Comparison of ENCODE assay signal across 8 cellular contexts in the genomic region with DNA sequence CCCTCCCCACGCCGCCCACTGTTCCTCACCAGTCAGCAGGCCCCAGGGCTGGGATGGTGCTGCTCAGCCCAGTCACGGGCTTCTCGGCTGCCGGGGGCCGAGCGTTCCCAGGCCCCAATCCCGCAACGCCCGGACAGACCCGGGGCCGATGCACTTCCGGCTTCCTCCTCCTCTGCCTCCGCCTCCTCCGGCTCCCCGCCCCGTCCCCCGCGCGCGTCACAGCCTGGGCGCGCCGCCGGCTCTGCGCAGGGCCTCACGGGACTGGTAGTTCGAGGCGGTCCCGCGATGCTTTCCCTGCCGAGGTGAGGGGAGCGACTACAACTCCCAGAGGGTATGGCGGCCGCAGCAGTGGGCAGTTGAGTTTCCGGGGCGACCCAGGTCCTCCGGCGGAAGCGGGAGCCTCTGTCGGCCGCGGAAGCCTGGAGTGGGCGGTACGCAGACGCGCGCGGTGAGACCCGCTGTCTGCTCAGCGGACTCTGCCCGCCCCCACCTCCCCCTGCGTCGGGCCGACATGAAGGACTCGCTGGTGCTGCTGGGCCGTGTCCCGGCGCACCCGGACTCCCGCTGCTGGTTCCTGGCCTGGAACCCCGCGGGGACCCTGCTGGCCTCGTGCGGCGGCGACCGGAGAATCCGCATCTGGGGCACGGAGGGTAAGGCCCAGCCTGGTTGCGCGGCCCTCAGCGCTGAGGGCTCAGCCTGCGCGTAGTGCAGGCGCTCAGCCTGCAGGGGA. TPM values are rescaled to one million over a fixed set of nuclear protein-coding genes. Genes with fewer than 3 reads are reported as not detected.
DNase-seq lines count a peak whose midpoint lies in the region; ATAC-seq and TF ChIP-seq lines count a peak whose summit lies in the region.

A gene (plus strand): TSS at position 386 of the 730 bp plus-strand sequence. CDS start 126 bp downstream, at position 512.
A gene with protein sequence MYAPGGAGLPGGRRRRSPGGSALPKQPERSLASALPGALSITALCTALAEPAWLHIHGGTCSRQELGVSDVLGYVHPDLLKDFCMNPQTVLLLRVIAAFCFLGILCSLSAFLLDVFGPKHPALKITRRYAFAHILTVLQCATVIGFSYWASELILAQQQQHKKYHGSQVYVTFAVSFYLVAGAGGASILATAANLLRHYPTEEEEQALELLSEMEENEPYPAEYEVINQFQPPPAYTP (minus strand): TSS at position 158 of the 730 bp plus-strand sequence. CDS start 616 bp downstream, outside the sequence.

- H3K4me3 ChIP-seq in right cardiac atrium (ENCODE audit: low read length) (peak within 1 kb of the TSS; percentile 80), vagina (peak within 1 kb of the TSS; percentile 85 to 91)

- peaks cover 0 to 28% of the 10 kb centered on the region in 2 donors for H3K36me3 ChIP-seq in vagina

- under 1% methylated on average over 76 of the region's 76 CpGs for WGBS in right cardiac atrium

- H3K4me1 ChIP-seq in right cardiac atrium (ENCODE audit: control insufficient read depth, insufficient read depth, low read length) (peaks cover 11% of the 10 kb centered on the region), vagina (peaks cover 51% of the 10 kb centered on the region)

- DNase-seq in NCI-H187 treated with DMSO at 0.1 percent for 48 hours (lab: John Stamatoyannopoulos, UW) (peak; percentile 84), anterior cingulate cortex (lab: John Stamatoyannopoulos, UW) (peak; percentile 60 to 100 (median 98)), right cardiac atrium (peak; percentile 99 to 100 (median 99)), putamen (ENCODE audit: low spot score) (peak; percentile 98), vagina (ENCODE audit: extremely low spot score in 2 of 2) (peak in 1 of 2 donors; percentile 98)

- H3K27ac ChIP-seq in right cardiac atrium (ENCODE audit: low read length) (peak within 1 kb of the TSS; percentile 92), vagina (peak within 1 kb of the TSS; percentile 77)

- peak in 2 of 3 experiments; percentile 17 to 28 for TF ChIP-seq CTCF in vagina (IDR thresholded peaks at IDR 0.05)

- no peaks in the 10 kb centered on the region for H3K27me3 ChIP-seq in right cardiac atrium (ENCODE audit: control insufficient read depth, insufficient read depth)
- H3K27me3 ChIP-seq in vagina = no peaks in the 10 kb centered on the region

- TF ChIP-seq POLR2A in vagina (IDR thresholded peaks at IDR 0.05) = peak in 1 of 2 donors; percentile 76

- ATAC-seq in GM18499 (IDR thresholded peaks at IDR 0.05; ENCODE audit: insufficient read depth, unreplicated experiment) (peak; percentile 79), HG02943 (IDR thresholded peaks at IDR 0.05; ENCODE audit: low read depth, unreplicated experiment) (peak; percentile 83), right cardiac atrium (peak; percentile 98)

- H3K9me3 ChIP-seq in right cardiac atrium (ENCODE audit: control insufficient read depth, low read length) = no peaks in the 10 kb centered on the region
- no peaks in the 10 kb centered on the region for H3K9me3 ChIP-seq in vagina

- intact Hi-C loops in T-helper 2 cell treated with Interferon-gamma antibody and Interleukin-4, amounts not matched to agents 100 ng/mL and 5 ng/mL, for 36 hours (cut with micrococcal nuclease) = loop anchor here (1.0 to 5.0 kb wide), 8 partner anchors 39 to 371 kb away; a partner anchor contains a TSS
- intact Hi-C loops in right cardiac atrium (cut with DNase I) (loop anchor here in 3 of 4 donors (10.0 kb wide), 2 partner anchors 71 to 121 kb away; a partner anchor contains a TSS), vagina (cut with DNase I) (no loop called here)

RNA-seq across cellular contexts. Expression of the first gene that starts in this region (rescaled TPM):
- 67.7 and 71.4 TPM in 2 replicates for total RNA-seq in T-helper 2 cell treated with Interferon-gamma antibody and Interleukin-4, amounts not matched to agents 100 ng/mL and 5 ng/mL, for 36 hours
- total RNA-seq in right cardiac atrium (10 to 100 TPM; 52.2 to 60.5 (median 56.0) TPM), vagina (92.6 TPM)
- 30.3 TPM for polyA plus RNA-seq in right cardiac atrium

RNA-seq across cellular contexts. Expression of the second gene that starts in this region (rescaled TPM):
- total RNA-seq in T-helper 2 cell treated with Interferon-gamma antibody and Interleukin-4, amounts not matched to agents 100 ng/mL and 5 ng/mL, for 36 hours = 37.8 and 41.1 TPM in 2 replicates
- total RNA-seq in right cardiac atrium (10 to 100 TPM; 77.8 to 90.0 (median 84.8) TPM), vagina (40.0 TPM)
- 37.0 TPM for polyA plus RNA-seq in right cardiac atrium
